ENCODE assay signal across 1 cellular context in genomic region chr19:53908106-53908932, GRCh38.
TF ChIP-seq lines count a peak whose summit lies in the region.

No MANE protein-coding gene starts in this region.

TF ChIP-seq in GM12878, 131 proteins besides CTCF, POLR2A, EP300 and RAD21:
- peak; percentile 57 for TF ChIP-seq SIX5 (IDR thresholded peaks at IDR 0.05; ENCODE audit: low read depth, low read length, severe bottlenecking)
- TF ChIP-seq FOS (IDR thresholded peaks at IDR 0.05; ENCODE audit: borderline replicate concordance, extremely low read depth, insufficient read length) = no peak
- peak; percentile 60; the same call in 1 of the 2 replicates for TF ChIP-seq HCFC1 (IDR thresholded peaks at IDR 0.05; ENCODE audit: low read length)
